Comparison of ENCODE assay signal across 8 cellular contexts in the genomic region with DNA sequence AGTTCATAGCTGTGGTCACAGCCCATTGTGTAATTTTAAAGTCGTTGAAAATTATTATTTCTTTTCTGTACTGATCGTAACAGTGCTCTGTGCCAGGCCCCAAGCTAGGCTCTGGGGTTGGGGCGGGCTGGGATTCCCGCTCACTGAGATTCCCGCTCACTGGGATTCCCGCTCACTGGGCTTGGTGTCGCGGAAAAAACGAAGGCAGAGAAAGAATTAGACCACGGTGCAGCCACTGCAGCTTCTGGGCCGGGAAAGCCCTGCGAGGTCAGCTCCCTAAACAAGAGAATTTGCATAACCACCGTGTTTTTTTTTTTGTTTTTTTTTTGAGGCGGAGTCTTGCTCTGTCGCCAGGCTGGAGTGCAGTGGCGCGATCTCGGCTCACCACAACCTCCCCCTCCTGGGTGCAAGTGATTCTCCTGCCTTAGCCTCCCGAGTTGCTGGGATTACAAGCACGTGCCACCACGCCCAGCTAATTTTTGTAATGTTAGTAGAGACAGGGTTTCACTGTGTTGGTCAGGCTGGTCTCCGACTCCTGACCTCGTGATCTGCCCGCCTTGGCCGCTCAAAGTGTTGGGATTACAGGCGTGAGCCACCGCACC. TPM values are rescaled to one million over a fixed set of nuclear protein-coding genes. Genes with fewer than 3 reads are reported as not detected.
DNase-seq lines count a peak whose midpoint lies in the region; ATAC-seq and TF ChIP-seq lines count a peak whose summit lies in the region.

No MANE protein-coding gene starts in this region.

- in situ Hi-C loops in G401 (cut with HindIII; ENCODE audit: low sequenced_read_pairs): no loop called here

- no peaks in the 10 kb centered on the region for H3K27me3 Mint-ChIP-seq in chondrocyte (ENCODE audit: low read depth)

- TF ChIP-seq CTCF in heart right ventricle (IDR thresholded peaks at IDR 0.05): no peak
- TF ChIP-seq CTCF in chondrocyte (IDR thresholded peaks at IDR 0.05): no peak
- no peak for TF ChIP-seq CTCF in vagina (IDR thresholded peaks at IDR 0.05)
- TF ChIP-seq CTCF in RWPE1 (conservative IDR thresholded peaks at IDR 0.05; ENCODE audit: low read depth): no peak
- no peak for TF ChIP-seq CTCF in gastroesophageal sphincter (IDR thresholded peaks at IDR 0.05)

- no peaks in the 10 kb centered on the region for H3K9me3 Mint-ChIP-seq in chondrocyte (ENCODE audit: low read depth)

- intact Hi-C loops in heart right ventricle (cut with DNase I) (no loop called here), cardiac septum (cut with DNase I) (no loop called here), vagina (cut with DNase I) (no loop called here)

- H3K36me3 ChIP-seq in heart right ventricle (peaks cover 0 to 15% (median 4%) of the 10 kb centered on the region in 9 donors), vagina (no peaks in the 10 kb centered on the region), gastroesophageal sphincter (peaks cover 0 to 9% of the 10 kb centered on the region in 2 donors)

- H3K4me1 ChIP-seq in heart right ventricle (peaks cover 9 to 72% (median 48%) of the 10 kb centered on the region in 9 donors), vagina (peaks cover 50% of the 10 kb centered on the region), gastroesophageal sphincter (peaks cover 0 to 56% (median 21%) of the 10 kb centered on the region in 3 donors)

- DNase-seq in heart right ventricle: no peak
- no peak for DNase-seq in cardiac septum (ENCODE audit: low spot score)
- DNase-seq in chondrocyte (ENCODE audit: low spot score): no peak
- DNase-seq in vagina (ENCODE audit: extremely low spot score in 2 of 2): no peak
- DNase-seq in RWPE1 (ENCODE audit: low spot score): no peak
- no peak for DNase-seq in G401 (ENCODE audit: low spot score)

- H3K4me3 Mint-ChIP-seq in chondrocyte (ENCODE audit: unreplicated experiment): no peak overlapping the region

- no peak for TF ChIP-seq EP300 in gastroesophageal sphincter (IDR thresholded peaks at IDR 0.05)

- 86 to 90% methylated on average over 27 of the region's 27 CpGs for WGBS in heart right ventricle, 2 donors
- 79 to 89% methylated on average over 3 to 24 of the region's 27 CpGs for whole genome bisulfite sequencing in gastroesophageal sphincter (ENCODE audit: low coverage in 1 of 2), 2 donors

- TF ChIP-seq POLR2A in vagina (IDR thresholded peaks at IDR 0.05) (no peak), gastroesophageal sphincter (IDR thresholded peaks at IDR 0.05) (no peak)

- POLR2A ChIA-PET in RWPE1 (lab: Yijun Ruan, JAX; ENCODE audit: low non-redundant PET): no interaction called here

- H3K4me3 ChIP-seq in heart right ventricle: peak overlapping the region in 1 of 10 donors; percentile 3
- no peak overlapping the region for H3K4me3 ChIP-seq in vagina
- no peak overlapping the region for H3K4me3 ChIP-seq in gastroesophageal sphincter

- CTCF ChIA-PET in RWPE1 (lab: Yijun Ruan, JAX): no interaction called here

- H3K27me3 ChIP-seq in heart right ventricle (no peaks in the 10 kb centered on the region), vagina (no peaks in the 10 kb centered on the region), gastroesophageal sphincter (no peaks in the 10 kb centered on the region)

- H3K9me3 ChIP-seq in heart right ventricle (no peaks in the 10 kb centered on the region), vagina (no peaks in the 10 kb centered on the region), gastroesophageal sphincter (no peaks in the 10 kb centered on the region)

- peaks cover 7% of the 10 kb centered on the region for H3K36me3 Mint-ChIP-seq in chondrocyte (ENCODE audit: low read depth)

- no peak for ATAC-seq in heart right ventricle
- ATAC-seq in HG03135 (IDR thresholded peaks at IDR 0.05; ENCODE audit: unreplicated experiment): peak; percentile 62
- no peak for ATAC-seq in gastroesophageal sphincter

- H3K27ac ChIP-seq in heart right ventricle (peak overlapping the region in 8 of 10 donors; percentile 11 to 45 (median 36)), vagina (peak overlapping the region; percentile 42), RWPE1 (no peak overlapping the region; the same call in 1 of the 2 replicates), gastroesophageal sphincter (peak overlapping the region in 1 of 4 donors; percentile 29)

- H3K27ac Mint-ChIP-seq in chondrocyte (ENCODE audit: unreplicated experiment): peak overlapping the region; percentile 39

- peaks cover 58% of the 10 kb centered on the region for H3K4me1 Mint-ChIP-seq in chondrocyte (ENCODE audit: low read depth)

RNA-seq across cellular contexts. Expression of gene FOXK1, which starts 31.2 kb away (rescaled TPM):
- total RNA-seq in heart right ventricle (10 to 100 TPM; 17.6 to 30.6 (median 25.4) TPM), cardiac septum (29.7 TPM), chondrocyte (53.3 to 78.3 TPM (median 77.9 TPM) in 3 replicates), vagina (28.5 TPM), gastroesophageal sphincter (10 to 100 TPM; 28.5 to 45.2 (median 30.0) TPM)
- polyA plus RNA-seq in heart right ventricle: 1 to 10 TPM; 3.6 to 9.8 TPM
- 13.4 and 20.8 TPM in 2 replicates for total RNA-seq in G401 (2014; rRNA removed; shearing (Covaris generic))
